Comparison of ENCODE assay signal across 13 cellular contexts in genomic region chr5:54551292-54551691, GRCh38.
"Had no signal": no experiment of that assay in that cellular context is flagged by ENCODE, and none has a peak within 500 bp of the region (broad histone marks: within the 10 kb centered on the region; RNA-seq: fewer than 3 reads in every experiment).

No MANE protein-coding gene starts in this region.

- H3K4me3 ChIP-seq: esophagus squamous epithelium, hepatocyte, lung, spleen, thyroid gland had no signal

- H3K9me3 ChIP-seq: esophagus squamous epithelium, spleen, thyroid gland had no signal

- ATAC-seq: left cardiac atrium; stimulated activated memory B cell treated with anti-CD40 and anti-IgM and Interleukin-4, amounts not matched to agents 10 μg/mL and 1 μg/mL and 100 μg/mL, for 72 hours had no signal

- H2AFZ ChIP-seq: hepatocyte had no signal

- H3K36me3 ChIP-seq: thyroid gland had no signal

- H3K27ac ChIP-seq: esophagus squamous epithelium, hepatocyte, thyroid gland had no signal

- H3K4me2 ChIP-seq: hepatocyte had no signal

- DNase-seq: activated CD4-positive, alpha-beta T cell treated with anti-CD3 and anti-CD28 coated beads, Interleukin-2, amount 50 U/mL, for 48 hours; activated gamma-delta T cell treated with Interleukin-2 at 50 U/mL for 16 hours; activated T-cell treated with anti-CD3 and anti-CD28 coated beads for 4 hours; effector memory CD4-positive, alpha-beta T cell; esophagus squamous epithelium; left cardiac atrium; retina; spleen; stimulated activated CD4-positive, alpha-beta T cell treated with anti-CD3 and anti-CD28 coated beads, Interleukin-4, amount 100 ng/mL, for 4 hours; thyroid gland had no signal

- H3K27me3 ChIP-seq: esophagus squamous epithelium, hepatocyte, spleen, thyroid gland had no signal
